17 cellular contexts compared by ENCODE assay signal in genomic region chr20:37845878-37846277, GRCh38. TPM values are rescaled to one million over a fixed set of nuclear protein-coding genes. Genes with fewer than 3 reads are reported as not detected.
"Had no signal": no experiment of that assay in that cellular context is flagged by ENCODE, and none has a peak within 500 bp of the region (broad histone marks: within the 10 kb centered on the region; RNA-seq: fewer than 3 reads in every experiment).

No MANE protein-coding gene starts in this region.

- H3K9me3 Mint-ChIP-seq: activated naive CD8-positive, alpha-beta T cell treated with anti-CD3 and anti-CD28 coated beads, Interleukin-2, amount 10 ng/mL, durations not matched to agents 7 days and 5 days; activated T-cell treated with anti-CD3 and anti-CD28 coated beads, Interleukin-2, amount 50 U/mL, for 72 hours had no signal

- H3K4me3 Mint-ChIP-seq: activated CD8-positive, alpha-beta T cell treated with anti-CD3 and anti-CD28 coated beads, Interleukin-2, amount 10 ng/mL, durations not matched to agents 7 days and 5 days; activated naive CD8-positive, alpha-beta T cell treated with anti-CD3 and anti-CD28 coated beads, Interleukin-2, amount 10 ng/mL, durations not matched to agents 7 days and 5 days; activated T-cell treated with anti-CD3 and anti-CD28 coated beads, Interleukin-2, amount 50 U/mL, for 72 hours had no signal

- DNase-seq: activated CD4-positive, alpha-beta T cell treated with anti-CD3 and anti-CD28 coated beads for 4 hours; activated CD8-positive, alpha-beta memory T cell treated with anti-CD3 and anti-CD28 coated beads, Interleukin-2, amount 50 U/mL, for 48 hours; activated CD8-positive, alpha-beta T cell treated with anti-CD3 and anti-CD28 coated beads, Interleukin-2, amount 10 ng/mL, durations not matched to agents 7 days and 5 days; activated gamma-delta T cell treated with Interleukin-2 at 50 U/mL for 16 hours; activated naive CD8-positive, alpha-beta T cell treated with anti-CD3 and anti-CD28 coated beads, Interleukin-2, amount 10 ng/mL, durations not matched to agents 7 days and 5 days; activated T-cell treated with anti-CD3 and anti-CD28 coated beads, Interleukin-2, amount 50 U/mL, for 72 hours; brain microvascular endothelial cell; cerebellar nuclear complex; effector memory CD4-positive, alpha-beta T cell; foreskin keratinocyte; lower lobe of right lung; midbrain; ovary; stimulated activated CD4-positive, alpha-beta T cell treated with anti-CD3 and anti-CD28 coated beads, Interleukin-1b, Interleukin-23, amount 100 ng/mL, for 48 hours had no signal

- H3K27ac ChIP-seq: brain microvascular endothelial cell, foreskin keratinocyte, lower lobe of right lung, ovary, thoracic aorta had no signal

- H3K36me3 ChIP-seq: ovary had no signal

- H3K4me1 ChIP-seq: foreskin keratinocyte, lower lobe of right lung had no signal

- H3K27me3 ChIP-seq: brain microvascular endothelial cell, foreskin keratinocyte, ovary, spleen had no signal

- H3K9me3 ChIP-seq: lower lobe of right lung, ovary, spleen, thoracic aorta had no signal

- H3K4me1 Mint-ChIP-seq: activated naive CD8-positive, alpha-beta T cell treated with anti-CD3 and anti-CD28 coated beads, Interleukin-2, amount 10 ng/mL, durations not matched to agents 7 days and 5 days had no signal

- ATAC-seq: activated CD8-positive, alpha-beta T cell treated with anti-CD3 and anti-CD28 coated beads, Interleukin-2, amount 10 ng/mL, durations not matched to agents 7 days and 5 days; activated T-cell treated with anti-CD3 and anti-CD28 coated beads, Interleukin-2, amount 50 U/mL, for 72 hours; foreskin keratinocyte; sciatic nerve had no signal

- H3K4me3 ChIP-seq: lower lobe of right lung, ovary, spleen, thoracic aorta had no signal

- H3K27ac Mint-ChIP-seq: activated CD8-positive, alpha-beta T cell treated with anti-CD3 and anti-CD28 coated beads, Interleukin-2, amount 10 ng/mL, durations not matched to agents 7 days and 5 days; activated naive CD8-positive, alpha-beta T cell treated with anti-CD3 and anti-CD28 coated beads, Interleukin-2, amount 10 ng/mL, durations not matched to agents 7 days and 5 days; activated T-cell treated with anti-CD3 and anti-CD28 coated beads, Interleukin-2, amount 50 U/mL, for 72 hours had no signal

- H3K27me3 Mint-ChIP-seq: activated naive CD8-positive, alpha-beta T cell treated with anti-CD3 and anti-CD28 coated beads, Interleukin-2, amount 10 ng/mL, durations not matched to agents 7 days and 5 days had no signal

RNA-seq across cellular contexts. Expression of gene VSTM2L, which starts 57.0 kb away (rescaled TPM):
- total RNA-seq: activated naive CD8-positive, alpha-beta T cell treated with anti-CD3 and anti-CD28 coated beads, Interleukin-2, amount 10 ng/mL, durations not matched to agents 7 days and 5 days had no signal
